1 cellular context compared by ENCODE assay signal in genomic region chr10:69175326-69175725, GRCh38. TPM values are rescaled to one million over a fixed set of nuclear protein-coding genes. Genes with fewer than 3 reads are reported as not detected.
"Had no signal": no experiment of that assay in that cellular context is flagged by ENCODE, and none has a peak within 500 bp of the region (broad histone marks: within the 10 kb centered on the region; RNA-seq: fewer than 3 reads in every experiment).

No MANE protein-coding gene starts in this region.

RNA-seq across cellular contexts. Expression of gene HKDC1, which starts 44.8 kb away (rescaled TPM):
- total RNA-seq: Right ventricle myocardium inferior had no signal
